In genomic region chr9:127244609-127245601, GRCh38 we compare ENCODE assay signal across 8 cellular contexts. TPM values are rescaled to one million over a fixed set of nuclear protein-coding genes. Genes with fewer than 3 reads are reported as not detected.
A peak's percentile ranks its signal among the peaks of the same experiment; 100 is the strongest.
DNase-seq lines count a peak whose midpoint lies in the region; ATAC-seq and TF ChIP-seq lines count a peak whose summit lies in the region.

No MANE protein-coding gene starts in this region.

- H3K27ac ChIP-seq in CD8-positive, alpha-beta T cell (ENCODE audit: low read depth, low read length): peak overlapping the region; percentile 12

- intact Hi-C loops in CD8-positive, alpha-beta T cell (cut with DNase I, micrococcal nuclease): loop anchor here (1.0 to 10.0 kb wide), 7 partner anchors 20 to 830 kb away; partner anchors contain the start of genes LRSAM1 (in 2 of the 2), RPL12 (in 2 of the 2) and ZNF79 (in 2 of the 2)

- H3K27me3 Mint-ChIP-seq in CD8-positive, alpha-beta T cell (ENCODE audit: low read depth): peaks cover 7% of the 10 kb centered on the region

- no peaks in the 10 kb centered on the region for H3K36me3 ChIP-seq in CD8-positive, alpha-beta T cell (ENCODE audit: insufficient read depth, low read length)

- CTCF ChIA-PET in CD8-positive, alpha-beta T cell (lab: Charles Lee): interaction anchor here (0.6 to 1.0 kb wide), 2 partner anchors 9 to 30 kb away, joined by 3 read pairs; no protein-coding TSS in a partner anchor

- H3K4me1 ChIP-seq in CD8-positive, alpha-beta T cell (ENCODE audit: insufficient read depth, low read length): peaks cover 6% of the 10 kb centered on the region

- peak; percentile 88 to 96 (median 94) for DNase-seq in CD8-positive, alpha-beta T cell
- DNase-seq in HS-27A (ENCODE audit: low read depth) (peak; percentile 56), NK-92 (lab: John Stamatoyannopoulos, UW; ENCODE audit: unreplicated experiment) (peak; percentile 30), lung microvascular endothelial cell (ENCODE audit: low read depth in 2 of 2) (peak; percentile 94 to 96)
- peak; percentile 85 to 93 for DNase-seq in activated CD8-positive, alpha-beta memory T cell treated with anti-CD3 and anti-CD28 coated beads for 1 hour (ENCODE audit: extremely low read depth in 1 of 2, low read depth in 1 of 2)
- DNase-seq in effector CD8-positive, alpha-beta T cell (lab: John Stamatoyannopoulos, UW): peak; percentile 92
- peak; percentile 90 to 96 (median 92) for DNase-seq in stimulated activated CD4-positive, alpha-beta T cell treated with anti-CD3 and anti-CD28 coated beads, TNF-alpha, amount 100 ng/mL, for 24 hours (ENCODE audit: low read depth in 3 of 3)

- H3K4me3 Mint-ChIP-seq in CD8-positive, alpha-beta T cell: peak overlapping the region; percentile 86

- no peak for TF ChIP-seq CTCF in CD8-positive, alpha-beta T cell (IDR thresholded peaks at IDR 0.05)

- peaks cover 15% of the 10 kb centered on the region for H3K4me1 Mint-ChIP-seq in CD8-positive, alpha-beta T cell (ENCODE audit: low read depth)

- no peak overlapping the region for H3K27ac Mint-ChIP-seq in CD8-positive, alpha-beta T cell

- POLR2A ChIA-PET in CD8-positive, alpha-beta T cell (lab: Charles Lee): interaction anchor here (0.8 to 1.9 kb wide), 4 partner anchors 14 to 206 kb away, joined by 3 to 8 read pairs (median 6); partner anchors contain the start of genes LRSAM1, RPL12 and ZNF79

- peak overlapping the region; percentile 76 for H3K4me3 ChIP-seq in CD8-positive, alpha-beta T cell (ENCODE audit: low read depth, low read length)

- no peaks in the 10 kb centered on the region for H3K9me3 ChIP-seq in CD8-positive, alpha-beta T cell (ENCODE audit: low read length)

- no peaks in the 10 kb centered on the region for H3K27me3 ChIP-seq in CD8-positive, alpha-beta T cell (ENCODE audit: insufficient read depth, low read length)

- H3K9me3 Mint-ChIP-seq in CD8-positive, alpha-beta T cell: no peaks in the 10 kb centered on the region

- peak; percentile 100 for ATAC-seq in CD8-positive, alpha-beta T cell
- ATAC-seq in GM19467 (IDR thresholded peaks at IDR 0.05; ENCODE audit: unreplicated experiment): peak; percentile 99

- no peaks in the 10 kb centered on the region for H3K36me3 Mint-ChIP-seq in CD8-positive, alpha-beta T cell

RNA-seq across cellular contexts. Expression of gene GARNL3, which starts 19.7 kb away (rescaled TPM):
- under 1 TPM; 0.49 to 0.72 TPM for total RNA-seq in CD8-positive, alpha-beta T cell
- total RNA-seq in lung microvascular endothelial cell: 2.4 and 2.6 TPM in 2 replicates

Comparison
In these comparisons a context has a peak if more than half of its experiments do, and no peak if none do; other contexts are left out.
1. Peak in every context shown above with its lines: DNase-seq, ATAC-seq, H3K4me3 ChIP-seq and H3K27ac ChIP-seq.
2. DNase-seq: peak in every context shown above with its lines; median percentile 95 in lung microvascular endothelial cell; 94 in CD8-positive, alpha-beta T cell; 92 in effector CD8-positive, alpha-beta T cell; 92 in stimulated activated CD4-positive, alpha-beta T cell treated with anti-CD3 and anti-CD28 coated beads, TNF-alpha, amount 100 ng/mL, for 24 hours; 89 in activated CD8-positive, alpha-beta memory T cell treated with anti-CD3 and anti-CD28 coated beads for 1 hour; 56 in HS-27A; 30 in NK-92.